In the genomic region with DNA sequence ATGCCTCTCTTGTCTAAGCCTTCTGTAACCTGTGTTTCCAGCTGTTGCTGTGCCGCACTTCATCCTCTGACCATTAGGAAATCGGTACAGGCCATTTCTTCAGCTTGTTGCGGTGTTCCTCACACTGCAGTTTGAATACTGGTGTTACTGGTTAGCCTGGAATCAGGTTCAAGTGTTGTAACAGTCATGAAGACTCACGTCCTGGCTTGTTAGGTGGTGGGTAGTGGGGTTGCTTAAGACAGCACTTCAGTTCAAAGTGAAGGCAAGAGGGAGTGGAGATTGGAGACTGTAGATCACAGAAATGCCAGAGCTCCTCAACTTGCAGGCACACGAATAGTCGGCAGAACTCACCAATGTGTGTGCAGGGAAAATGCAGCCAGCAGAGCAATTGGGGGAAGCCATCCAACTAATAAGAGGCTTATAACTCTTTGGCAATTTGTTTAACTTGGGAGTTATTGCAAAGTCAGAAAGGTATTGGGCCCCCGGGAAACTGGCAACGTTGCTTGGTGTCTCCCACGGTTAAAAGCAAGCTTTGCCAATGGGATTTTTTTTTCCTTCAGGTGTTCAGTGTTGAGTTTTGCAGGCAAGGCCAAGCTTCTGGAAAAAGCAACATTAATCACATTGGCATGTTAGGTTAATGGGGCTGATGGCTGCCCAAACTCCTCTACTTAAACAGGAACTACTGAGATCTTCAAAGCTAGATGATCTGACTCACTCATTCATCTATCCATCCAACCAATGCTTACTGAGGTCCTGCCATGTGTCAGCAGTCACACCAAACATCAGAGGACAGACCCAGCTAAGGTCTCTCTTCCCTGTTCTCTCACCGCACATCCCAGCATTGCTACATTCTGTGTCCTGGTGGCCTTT, we compare ENCODE assay signal across 1 cellular context.
TF ChIP-seq lines count a peak whose summit lies in the region.

No MANE protein-coding gene starts in this region.

TF ChIP-seq in GM23338, 12 proteins besides CTCF, POLR2A, EP300 and RAD21:
- TF ChIP-seq ZNF114 (CRISPR knock-in tag; IDR thresholded peaks at IDR 0.05): no peak
- TF ChIP-seq, protein P1, sequence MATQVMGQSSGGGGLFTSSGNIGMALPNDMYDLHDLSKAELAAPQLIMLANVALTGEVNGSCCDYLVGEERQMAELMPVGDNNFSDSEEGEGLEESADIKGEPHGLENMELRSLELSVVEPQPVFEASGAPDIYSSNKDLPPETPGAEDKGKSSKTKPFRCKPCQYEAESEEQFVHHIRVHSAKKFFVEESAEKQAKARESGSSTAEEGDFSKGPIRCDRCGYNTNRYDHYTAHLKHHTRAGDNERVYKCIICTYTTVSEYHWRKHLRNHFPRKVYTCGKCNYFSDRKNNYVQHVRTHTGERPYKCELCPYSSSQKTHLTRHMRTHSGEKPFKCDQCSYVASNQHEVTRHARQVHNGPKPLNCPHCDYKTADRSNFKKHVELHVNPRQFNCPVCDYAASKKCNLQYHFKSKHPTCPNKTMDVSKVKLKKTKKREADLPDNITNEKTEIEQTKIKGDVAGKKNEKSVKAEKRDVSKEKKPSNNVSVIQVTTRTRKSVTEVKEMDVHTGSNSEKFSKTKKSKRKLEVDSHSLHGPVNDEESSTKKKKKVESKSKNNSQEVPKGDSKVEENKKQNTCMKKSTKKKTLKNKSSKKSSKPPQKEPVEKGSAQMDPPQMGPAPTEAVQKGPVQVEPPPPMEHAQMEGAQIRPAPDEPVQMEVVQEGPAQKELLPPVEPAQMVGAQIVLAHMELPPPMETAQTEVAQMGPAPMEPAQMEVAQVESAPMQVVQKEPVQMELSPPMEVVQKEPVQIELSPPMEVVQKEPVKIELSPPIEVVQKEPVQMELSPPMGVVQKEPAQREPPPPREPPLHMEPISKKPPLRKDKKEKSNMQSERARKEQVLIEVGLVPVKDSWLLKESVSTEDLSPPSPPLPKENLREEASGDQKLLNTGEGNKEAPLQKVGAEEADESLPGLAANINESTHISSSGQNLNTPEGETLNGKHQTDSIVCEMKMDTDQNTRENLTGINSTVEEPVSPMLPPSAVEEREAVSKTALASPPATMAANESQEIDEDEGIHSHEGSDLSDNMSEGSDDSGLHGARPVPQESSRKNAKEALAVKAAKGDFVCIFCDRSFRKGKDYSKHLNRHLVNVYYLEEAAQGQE (IDR thresholded peaks at IDR 0.05; ENCODE audit: unreplicated experiment): no peak
